8 cellular contexts compared by ENCODE assay signal in genomic region chr1:16145988-16146887, GRCh38. TPM values are rescaled to one million over a fixed set of nuclear protein-coding genes. Genes with fewer than 3 reads are reported as not detected.
A peak's percentile ranks its signal among the peaks of the same experiment; 100 is the strongest.
DNase-seq lines count a peak whose midpoint lies in the region; ATAC-seq and TF ChIP-seq lines count a peak whose summit lies in the region.

No MANE protein-coding gene starts in this region.

- intact Hi-C loops in activated CD4-positive, alpha-beta memory T cell treated with anti-CD3 and anti-CD28 coated beads for 36 hours (cut with micrococcal nuclease) = no loop called here

- H3K9me3 Mint-ChIP-seq in activated CD4-positive, alpha-beta memory T cell treated with anti-CD3 and anti-CD28 coated beads for 36 hours = no peaks in the 10 kb centered on the region
- no peaks in the 10 kb centered on the region for H3K9me3 Mint-ChIP-seq in activated T-cell treated with anti-CD3 and anti-CD28 coated beads, Interleukin-2, amount 50 U/mL, for 72 hours

- H3K36me3 ChIP-seq in RWPE2 (ENCODE audit: low read depth) (peaks cover 95% of the 10 kb centered on the region), parathyroid adenoma (ENCODE audit: control insufficient read depth, insufficient read depth, low read length) (no peaks in the 10 kb centered on the region)

- H3K4me1 ChIP-seq in RWPE2 (ENCODE audit: insufficient read depth, poor library complexity, severe bottlenecking) = peaks cover 87% of the 10 kb centered on the region
- H3K4me1 ChIP-seq in parathyroid adenoma = peaks cover 18% of the 10 kb centered on the region

- DNase-seq in GM04503 (ENCODE audit: low read depth) = peak; percentile 32
- DNase-seq in RWPE2 (ENCODE audit: low spot score) = peak; percentile 93
- DNase-seq in fibroblast of the conjunctiva (ENCODE audit: low read depth) = peak; percentile 62
- DNase-seq in NCI-H2196 treated with DMSO at 0.1 percent for 48 hours (lab: John Stamatoyannopoulos, UW; ENCODE audit: unreplicated experiment) = no peak
- no peak for DNase-seq in activated CD4-positive, alpha-beta memory T cell treated with anti-CD3 and anti-CD28 coated beads for 36 hours
- no peak for DNase-seq in activated T-cell treated with anti-CD3 and anti-CD28 coated beads, Interleukin-2, amount 50 U/mL, for 72 hours

- H3K4me1 Mint-ChIP-seq in activated CD4-positive, alpha-beta memory T cell treated with anti-CD3 and anti-CD28 coated beads for 36 hours (ENCODE audit: low read depth) = peaks cover 1% of the 10 kb centered on the region
- peaks cover 8% of the 10 kb centered on the region for H3K4me1 Mint-ChIP-seq in activated T-cell treated with anti-CD3 and anti-CD28 coated beads, Interleukin-2, amount 50 U/mL, for 72 hours (ENCODE audit: low read depth)

- ATAC-seq in RWPE2 (ENCODE audit: low read depth) = peak; percentile 24
- no peak for ATAC-seq in GM21515 (IDR thresholded peaks at IDR 0.05; ENCODE audit: unreplicated experiment)
- ATAC-seq in activated T-cell treated with anti-CD3 and anti-CD28 coated beads, Interleukin-2, amount 50 U/mL, for 72 hours (replicated peaks in 1 of 2) = no peak

- H3K4me3 ChIP-seq in RWPE2 (ENCODE audit: severe bottlenecking) = peak overlapping the region; percentile 13
- peak overlapping the region; percentile 23 for H3K4me3 ChIP-seq in parathyroid adenoma (ENCODE audit: low read depth, low read length)

- TF ChIP-seq CTCF in RWPE2 (IDR thresholded peaks at IDR 0.05; ENCODE audit: poor library complexity, severe bottlenecking) (no peak), parathyroid adenoma (IDR thresholded peaks at IDR 0.05) (no peak)

- POLR2A ChIA-PET in activated CD4-positive, alpha-beta memory T cell treated with anti-CD3 and anti-CD28 coated beads for 36 hours (lab: Charles Lee) = no interaction called here

- no peaks in the 10 kb centered on the region for H3K27me3 Mint-ChIP-seq in activated CD4-positive, alpha-beta memory T cell treated with anti-CD3 and anti-CD28 coated beads for 36 hours
- H3K27me3 Mint-ChIP-seq in activated T-cell treated with anti-CD3 and anti-CD28 coated beads, Interleukin-2, amount 50 U/mL, for 72 hours (ENCODE audit: low read depth) = no peaks in the 10 kb centered on the region

- CTCF ChIA-PET in activated CD4-positive, alpha-beta memory T cell treated with anti-CD3 and anti-CD28 coated beads for 36 hours (lab: Charles Lee) = no interaction called here

- peak overlapping the region; percentile 44 for H3K4me2 ChIP-seq in parathyroid adenoma (ENCODE audit: low read length)

- H2AFZ ChIP-seq in parathyroid adenoma = no peak overlapping the region

- H3K27ac ChIP-seq in RWPE2 (ENCODE audit: poor library complexity, severe bottlenecking) (peak overlapping the region; percentile 99), parathyroid adenoma (peak overlapping the region; percentile 53)

- no peak overlapping the region for H3K27ac Mint-ChIP-seq in activated CD4-positive, alpha-beta memory T cell treated with anti-CD3 and anti-CD28 coated beads for 36 hours
- H3K27ac Mint-ChIP-seq in activated T-cell treated with anti-CD3 and anti-CD28 coated beads, Interleukin-2, amount 50 U/mL, for 72 hours = no peak overlapping the region

- no peaks in the 10 kb centered on the region for H3K36me3 Mint-ChIP-seq in activated CD4-positive, alpha-beta memory T cell treated with anti-CD3 and anti-CD28 coated beads for 36 hours
- no peaks in the 10 kb centered on the region for H3K36me3 Mint-ChIP-seq in activated T-cell treated with anti-CD3 and anti-CD28 coated beads, Interleukin-2, amount 50 U/mL, for 72 hours (ENCODE audit: insufficient read depth in 2 of 2)

- H3K9ac ChIP-seq in parathyroid adenoma = no peak overlapping the region

- no peaks in the 10 kb centered on the region for H3K9me3 ChIP-seq in RWPE2 (ENCODE audit: severe bottlenecking)
- no peaks in the 10 kb centered on the region for H3K9me3 ChIP-seq in parathyroid adenoma (ENCODE audit: control insufficient read depth, low read length)

- no peaks in the 10 kb centered on the region for H3K79me2 ChIP-seq in parathyroid adenoma

- H3K27me3 ChIP-seq in RWPE2 (ENCODE audit: insufficient read depth, poor library complexity, severe bottlenecking) (no peaks in the 10 kb centered on the region), parathyroid adenoma (ENCODE audit: control insufficient read depth, insufficient read depth, low read length) (no peaks in the 10 kb centered on the region)

- H3K4me3 Mint-ChIP-seq in activated CD4-positive, alpha-beta memory T cell treated with anti-CD3 and anti-CD28 coated beads for 36 hours = no peak overlapping the region
- H3K4me3 Mint-ChIP-seq in activated T-cell treated with anti-CD3 and anti-CD28 coated beads, Interleukin-2, amount 50 U/mL, for 72 hours = no peak overlapping the region

RNA-seq across cellular contexts. Expression of gene EPHA2, which starts 9.6 kb away (rescaled TPM):
- under 1 TPM; 0.22 to 0.33 TPM for total RNA-seq in activated CD4-positive, alpha-beta memory T cell treated with anti-CD3 and anti-CD28 coated beads for 36 hours
- total RNA-seq in activated T-cell treated with anti-CD3 and anti-CD28 coated beads, Interleukin-2, amount 50 U/mL, for 72 hours = under 1 TPM in 1 of 2 donors, not detected in 1; 0.43 TPM

Comparison
In these comparisons a context has a peak if more than half of its experiments do, and no peak if none do; other contexts are left out.
1. DNase-seq: peak in GM04503 (single experiment), RWPE2 (single experiment) and fibroblast of the conjunctiva (single experiment); none in NCI-H2196 treated with DMSO at 0.1 percent for 48 hours (single experiment), activated CD4-positive, alpha-beta memory T cell treated with anti-CD3 and anti-CD28 coated beads for 36 hours (single experiment) and activated T-cell treated with anti-CD3 and anti-CD28 coated beads, Interleukin-2, amount 50 U/mL, for 72 hours (0 of 2).